ENCODE assay signal across 8 cellular contexts in genomic region chr9:137294684-137295312, GRCh38. TPM values are rescaled to one million over a fixed set of nuclear protein-coding genes. Genes with fewer than 3 reads are reported as not detected.
DNase-seq lines count a peak whose midpoint lies in the region; ATAC-seq and TF ChIP-seq lines count a peak whose summit lies in the region.

No MANE protein-coding gene starts in this region.

- no peaks in the 10 kb centered on the region for H3K36me3 ChIP-seq in testis (ENCODE audit: low read depth, missing control alignments)

- peaks cover 2% of the 10 kb centered on the region for H3K4me1 Mint-ChIP-seq in activated T-helper 2 cell treated with anti-CD3 and anti-CD28 coated beads, Interferon-gamma antibody, Interleukin-2, Interleukin-4, amounts not matched to agents 10 μg/mL and 5 μg/mL and 100 μg/mL, durations not matched to agents 14 hours and 24 hours and 36 hours (ENCODE audit: low read depth)

- H3K4me3 ChIP-seq in right cardiac atrium (ENCODE audit: low read length) (peak overlapping the region; percentile 74), testis (peak overlapping the region; percentile 4 to 37)

- DNase-seq in Right ventricle myocardium inferior (ENCODE audit: missing footprints) (peak; percentile 60), cardiac septum (ENCODE audit: low spot score) (no peak), right cardiac atrium (peak; percentile 31 to 65 (median 64)), testis (no peak), NCI-H446 treated with DMSO at 0.1 percent for 48 hours (lab: John Stamatoyannopoulos, UW) (no peak), NCI-H1048 (lab: John Stamatoyannopoulos, UW) (no peak)
- DNase-seq in activated T-helper 2 cell treated with anti-CD3 and anti-CD28 coated beads, Interferon-gamma antibody, Interleukin-2, Interleukin-4, amounts not matched to agents 10 μg/mL and 5 μg/mL and 100 μg/mL, durations not matched to agents 14 hours and 24 hours and 36 hours (ENCODE audit: low spot score) = no peak

- H3K27ac ChIP-seq in right cardiac atrium (ENCODE audit: low read length) (no peak overlapping the region), testis (no peak overlapping the region)

- ATAC-seq in Right ventricle myocardium inferior (no peak), right cardiac atrium (peak in 1 of 2 donors; percentile 0), HG03439 (IDR thresholded peaks at IDR 0.05; ENCODE audit: unreplicated experiment) (no peak)

- no peaks in the 10 kb centered on the region for H3K36me3 Mint-ChIP-seq in activated T-helper 2 cell treated with anti-CD3 and anti-CD28 coated beads, Interferon-gamma antibody, Interleukin-2, Interleukin-4, amounts not matched to agents 10 μg/mL and 5 μg/mL and 100 μg/mL, durations not matched to agents 14 hours and 24 hours and 36 hours (ENCODE audit: low read depth)

- H3K9me3 Mint-ChIP-seq in activated T-helper 2 cell treated with anti-CD3 and anti-CD28 coated beads, Interferon-gamma antibody, Interleukin-2, Interleukin-4, amounts not matched to agents 10 μg/mL and 5 μg/mL and 100 μg/mL, durations not matched to agents 14 hours and 24 hours and 36 hours = no peaks in the 10 kb centered on the region

- H3K9me3 ChIP-seq in right cardiac atrium (ENCODE audit: control insufficient read depth, low read length) = no peaks in the 10 kb centered on the region
- H3K9me3 ChIP-seq in testis = no peaks in the 10 kb centered on the region

- intact Hi-C loops in Right ventricle myocardium inferior (cut with DNase I) (loop anchor here (2.0 to 10.0 kb wide), 3 partner anchors 112 to 230 kb away; no protein-coding TSS in a partner anchor), cardiac septum (cut with DNase I) (loop anchor here (2.0 kb wide), 1 partner anchor 112 kb away; no protein-coding TSS in a partner anchor), right cardiac atrium (cut with DNase I) (loop anchor here in 3 of 4 donors (5.0 to 10.0 kb wide), 2 partner anchors 113 to 230 kb away; no protein-coding TSS in a partner anchor), testis (cut with DNase I; ENCODE audit: low total_unique reads) (no loop called here)
- intact Hi-C loops in activated T-helper 2 cell treated with anti-CD3 and anti-CD28 coated beads, Interferon-gamma antibody, Interleukin-2, Interleukin-4, amounts not matched to agents 10 μg/mL and 5 μg/mL and 100 μg/mL, durations not matched to agents 14 hours and 24 hours and 36 hours (cut with micrococcal nuclease) = loop anchor here (2.0 kb wide), 1 partner anchor 112 kb away; no protein-coding TSS in a partner anchor

- peak overlapping the region; percentile 45 for H3K4me3 Mint-ChIP-seq in activated T-helper 2 cell treated with anti-CD3 and anti-CD28 coated beads, Interferon-gamma antibody, Interleukin-2, Interleukin-4, amounts not matched to agents 10 μg/mL and 5 μg/mL and 100 μg/mL, durations not matched to agents 14 hours and 24 hours and 36 hours (ENCODE audit: low read depth)

- 21% methylated on average over 39 of the region's 39 CpGs for WGBS in right cardiac atrium
- WGBS in testis, 2 donors = 9 to 24% methylated on average over 15 to 39 of the region's 39 CpGs

- TF ChIP-seq CTCF in testis (IDR thresholded peaks at IDR 0.05) = no peak

- peaks cover 31% of the 10 kb centered on the region for H3K27me3 Mint-ChIP-seq in activated T-helper 2 cell treated with anti-CD3 and anti-CD28 coated beads, Interferon-gamma antibody, Interleukin-2, Interleukin-4, amounts not matched to agents 10 μg/mL and 5 μg/mL and 100 μg/mL, durations not matched to agents 14 hours and 24 hours and 36 hours (ENCODE audit: low read depth)

- H3K4me1 ChIP-seq in right cardiac atrium (ENCODE audit: control insufficient read depth, insufficient read depth, low read length) (no peaks in the 10 kb centered on the region), testis (peaks cover 13% of the 10 kb centered on the region)

- no peaks in the 10 kb centered on the region for H3K27me3 ChIP-seq in right cardiac atrium (ENCODE audit: control insufficient read depth, insufficient read depth)
- H3K27me3 ChIP-seq in testis = no peaks in the 10 kb centered on the region

- no peak overlapping the region for H3K27ac Mint-ChIP-seq in activated T-helper 2 cell treated with anti-CD3 and anti-CD28 coated beads, Interferon-gamma antibody, Interleukin-2, Interleukin-4, amounts not matched to agents 10 μg/mL and 5 μg/mL and 100 μg/mL, durations not matched to agents 14 hours and 24 hours and 36 hours

- no peak for TF ChIP-seq POLR2A in testis (IDR thresholded peaks at IDR 0.05)

RNA-seq across cellular contexts. Expression of gene NRARP, which starts 7.3 kb away (rescaled TPM):
- total RNA-seq in Right ventricle myocardium inferior (4.7 TPM), cardiac septum (11.7 TPM), right cardiac atrium (10 to 100 TPM in 1 of 4 donors, 1 to 10 TPM in 3; 4.5 to 14.5 (median 7.9) TPM), testis (10 to 100 TPM; 14.4 to 40.6 TPM)
- 9.3 and 11.2 TPM in 2 replicates for total RNA-seq in activated T-helper 2 cell treated with anti-CD3 and anti-CD28 coated beads, Interferon-gamma antibody, Interleukin-2, Interleukin-4, amounts not matched to agents 10 μg/mL and 5 μg/mL and 100 μg/mL, durations not matched to agents 14 hours and 24 hours and 36 hours
- polyA plus RNA-seq in right cardiac atrium (4.2 TPM), testis (ENCODE audit: insufficient read depth, low read depth, low replicate concordance) (5.2 TPM)

RNA-seq across cellular contexts. Expression of gene TOR4A, which starts 17.3 kb away (rescaled TPM):
- 16.5 TPM for total RNA-seq in Right ventricle myocardium inferior
- total RNA-seq in cardiac septum = 13.9 TPM
- total RNA-seq in activated T-helper 2 cell treated with anti-CD3 and anti-CD28 coated beads, Interferon-gamma antibody, Interleukin-2, Interleukin-4, amounts not matched to agents 10 μg/mL and 5 μg/mL and 100 μg/mL, durations not matched to agents 14 hours and 24 hours and 36 hours = 17.2 and 17.5 TPM in 2 replicates
- total RNA-seq in right cardiac atrium = 10 to 100 TPM; 10.9 to 17.2 (median 13.1) TPM
- 6.2 TPM for polyA plus RNA-seq in right cardiac atrium
- 1 to 10 TPM; 3.4 to 4.5 TPM for total RNA-seq in testis
- 2.1 TPM for polyA plus RNA-seq in testis (ENCODE audit: insufficient read depth, low read depth, low replicate concordance)

RNA-seq across cellular contexts. Expression of gene NELFB, which starts 39.7 kb away (rescaled TPM):
- total RNA-seq in Right ventricle myocardium inferior (37.9 TPM), cardiac septum (37.2 TPM), right cardiac atrium (10 to 100 TPM; 34.8 to 38.6 (median 37.1) TPM), testis (10 to 100 TPM; 60.9 to 76.7 TPM)
- 71.4 and 72.6 TPM in 2 replicates for total RNA-seq in activated T-helper 2 cell treated with anti-CD3 and anti-CD28 coated beads, Interferon-gamma antibody, Interleukin-2, Interleukin-4, amounts not matched to agents 10 μg/mL and 5 μg/mL and 100 μg/mL, durations not matched to agents 14 hours and 24 hours and 36 hours
- polyA plus RNA-seq in right cardiac atrium (33.8 TPM), testis (ENCODE audit: insufficient read depth, low read depth, low replicate concordance) (55.0 TPM)

RNA-seq across cellular contexts. Expression of gene STPG3, which starts 43.7 kb away (rescaled TPM):
- total RNA-seq in Right ventricle myocardium inferior (1.4 TPM), cardiac septum (not detected), right cardiac atrium (under 1 TPM in 3 of 4 donors, not detected in 1; 0.31 to 0.46 (median 0.32) TPM), testis (10 to 100 TPM; 14.6 to 34.1 TPM)
- 0.48 TPM in 2 replicates for total RNA-seq in activated T-helper 2 cell treated with anti-CD3 and anti-CD28 coated beads, Interferon-gamma antibody, Interleukin-2, Interleukin-4, amounts not matched to agents 10 μg/mL and 5 μg/mL and 100 μg/mL, durations not matched to agents 14 hours and 24 hours and 36 hours
- polyA plus RNA-seq in right cardiac atrium (0.23 TPM), testis (ENCODE audit: insufficient read depth, low read depth, low replicate concordance) (58.9 TPM)

RNA-seq across cellular contexts. Expression of gene TUBB4B, which starts 53.7 kb away (rescaled TPM):
- total RNA-seq in Right ventricle myocardium inferior = 620 TPM
- total RNA-seq in cardiac septum = 304 TPM
- 357 and 361 TPM in 2 replicates for total RNA-seq in activated T-helper 2 cell treated with anti-CD3 and anti-CD28 coated beads, Interferon-gamma antibody, Interleukin-2, Interleukin-4, amounts not matched to agents 10 μg/mL and 5 μg/mL and 100 μg/mL, durations not matched to agents 14 hours and 24 hours and 36 hours
- total RNA-seq in right cardiac atrium = 100 to 1,000 TPM; 203 to 461 (median 332) TPM
- polyA plus RNA-seq in right cardiac atrium = 591 TPM
- total RNA-seq in testis = 100 to 1,000 TPM; 856 to 940 TPM
- 1,777 TPM for polyA plus RNA-seq in testis (ENCODE audit: insufficient read depth, low read depth, low replicate concordance)

Comparison
In these comparisons a context has a peak if more than half of its experiments do, and no peak if none do; other contexts are left out.
1. DNase-seq: peak in Right ventricle myocardium inferior (single experiment) and right cardiac atrium (3 of 3); none in cardiac septum (single experiment), activated T-helper 2 cell treated with anti-CD3 and anti-CD28 coated beads, Interferon-gamma antibody, Interleukin-2, Interleukin-4, amounts not matched to agents 10 μg/mL and 5 μg/mL and 100 μg/mL, durations not matched to agents 14 hours and 24 hours and 36 hours (single experiment), testis (single experiment), NCI-H446 treated with DMSO at 0.1 percent for 48 hours (single experiment) and NCI-H1048 (single experiment).